22 cellular contexts compared by ENCODE assay signal in the genomic region with DNA sequence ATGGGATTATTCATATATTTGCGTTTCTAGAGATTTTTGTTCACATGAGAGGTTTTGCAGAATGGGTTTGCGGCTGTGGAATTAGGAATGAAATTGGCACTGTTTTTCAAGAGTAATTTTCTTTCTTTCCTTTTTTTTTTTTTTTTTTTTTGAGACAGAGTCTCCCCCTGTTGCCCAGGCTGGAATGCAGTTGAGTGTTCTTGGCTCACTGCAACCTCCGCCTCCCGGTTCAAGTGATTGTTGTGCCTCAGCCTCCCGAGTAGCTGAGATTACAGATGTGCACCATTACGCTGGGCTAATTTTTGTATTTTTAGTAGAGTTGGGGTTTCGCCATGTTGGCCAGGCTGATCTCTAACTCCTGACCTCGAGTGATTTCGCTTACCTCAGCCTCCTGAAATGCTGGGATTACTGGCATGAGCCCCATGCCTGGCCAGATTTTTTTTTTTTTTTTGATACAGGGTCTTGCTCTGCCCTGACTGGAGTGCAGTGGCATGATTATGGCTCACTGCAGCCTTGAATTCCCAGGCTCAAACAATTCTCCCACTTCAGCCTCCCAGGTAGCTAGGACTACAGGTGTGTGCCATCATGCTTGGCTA.
"Had no signal": no experiment of that assay in that cellular context is flagged by ENCODE, and none has a peak within 500 bp of the region (broad histone marks: within the 10 kb centered on the region; RNA-seq: fewer than 3 reads in every experiment).

No MANE protein-coding gene starts in this region.

- H3K27me3 ChIP-seq: adrenal gland, colonic mucosa, heart right ventricle, pancreas, stomach, suprapubic skin, transverse colon had no signal

- DNase-seq: activated CD4-positive, alpha-beta T cell treated with anti-CD3 and anti-CD28 coated beads, Interleukin-2, amount 10 ng/mL, durations not matched to agents 7 days and 5 days; activated CD4-positive, CD25-positive, alpha-beta regulatory T cell treated with anti-CD3 and anti-CD28 coated beads, Interleukin-2, amount 50 U/mL, for 72 hours; activated CD8-positive, alpha-beta T cell treated with anti-CD3 and anti-CD28 coated beads for 36 hours; activated naive CD4-positive, alpha-beta T cell; activated naive CD8-positive, alpha-beta T cell treated with anti-CD3 and anti-CD28 coated beads for 36 hours; activated T-cell treated with anti-CD3 and anti-CD28 coated beads, Interleukin-2, amount 50 U/mL, for 72 hours; adrenal gland; colonic mucosa; effector CD8-positive, alpha-beta T cell; foreskin fibroblast; heart right ventricle; naive thymus-derived CD8-positive, alpha-beta T cell; pancreas; psoas muscle; stimulated activated CD4-positive, alpha-beta T cell treated with anti-CD3 and anti-CD28 coated beads, Interleukin-15, amount 100 ng/mL, for 24 hours; stimulated activated CD4-positive, alpha-beta T cell treated with anti-CD3 and anti-CD28 coated beads, Interleukin-2, amount 100 ng/mL, for 24 hours; stimulated activated naive B cell treated with anti-CD40 and anti-IgM and Interleukin-4, amounts not matched to agents 10 μg/mL and 1 μg/mL and 100 μg/mL, for 72 hours; stomach; T-helper 2 cell; transverse colon had no signal

- H3K4me3 Mint-ChIP-seq: activated CD4-positive, alpha-beta T cell treated with anti-CD3 and anti-CD28 coated beads, Interleukin-2, amount 10 ng/mL, durations not matched to agents 7 days and 5 days; activated CD8-positive, alpha-beta T cell treated with anti-CD3 and anti-CD28 coated beads for 36 hours; activated naive CD8-positive, alpha-beta T cell treated with anti-CD3 and anti-CD28 coated beads for 36 hours; activated T-cell treated with anti-CD3 and anti-CD28 coated beads, Interleukin-2, amount 50 U/mL, for 72 hours; naive thymus-derived CD8-positive, alpha-beta T cell; neural crest cell; stimulated activated naive B cell treated with anti-CD40 and anti-IgM and Interleukin-4, amounts not matched to agents 10 μg/mL and 1 μg/mL and 100 μg/mL, for 72 hours had no signal

- H3K27ac ChIP-seq: adrenal gland, colonic mucosa, heart right ventricle, pancreas, psoas muscle, stomach, suprapubic skin, transverse colon had no signal

- ATAC-seq: activated CD8-positive, alpha-beta T cell treated with anti-CD3 and anti-CD28 coated beads for 36 hours; activated T-cell treated with anti-CD3 and anti-CD28 coated beads, Interleukin-2, amount 50 U/mL, for 72 hours; naive thymus-derived CD8-positive, alpha-beta T cell; pancreas; psoas muscle; stimulated activated naive B cell treated with anti-CD40 and anti-IgM and Interleukin-4, amounts not matched to agents 10 μg/mL and 1 μg/mL and 100 μg/mL, for 72 hours had no signal

- H3K4me1 ChIP-seq: adrenal gland, colonic mucosa, pancreas, psoas muscle had no signal

- H3K27me3 Mint-ChIP-seq: activated CD4-positive, alpha-beta T cell treated with anti-CD3 and anti-CD28 coated beads, Interleukin-2, amount 10 ng/mL, durations not matched to agents 7 days and 5 days; activated CD8-positive, alpha-beta T cell treated with anti-CD3 and anti-CD28 coated beads for 36 hours; activated naive CD8-positive, alpha-beta T cell treated with anti-CD3 and anti-CD28 coated beads for 36 hours; naive thymus-derived CD8-positive, alpha-beta T cell; stimulated activated naive B cell treated with anti-CD40 and anti-IgM and Interleukin-4, amounts not matched to agents 10 μg/mL and 1 μg/mL and 100 μg/mL, for 72 hours had no signal

- H3K9me3 ChIP-seq: adrenal gland, colonic mucosa, pancreas, suprapubic skin, transverse colon had no signal

- H3K27ac Mint-ChIP-seq: activated CD4-positive, alpha-beta T cell treated with anti-CD3 and anti-CD28 coated beads, Interleukin-2, amount 10 ng/mL, durations not matched to agents 7 days and 5 days; activated CD8-positive, alpha-beta T cell treated with anti-CD3 and anti-CD28 coated beads for 36 hours; activated naive CD8-positive, alpha-beta T cell treated with anti-CD3 and anti-CD28 coated beads for 36 hours; activated T-cell treated with anti-CD3 and anti-CD28 coated beads, Interleukin-2, amount 50 U/mL, for 72 hours; naive thymus-derived CD8-positive, alpha-beta T cell; stimulated activated naive B cell treated with anti-CD40 and anti-IgM and Interleukin-4, amounts not matched to agents 10 μg/mL and 1 μg/mL and 100 μg/mL, for 72 hours had no signal

- H3K4me1 Mint-ChIP-seq: activated CD4-positive, alpha-beta T cell treated with anti-CD3 and anti-CD28 coated beads, Interleukin-2, amount 10 ng/mL, durations not matched to agents 7 days and 5 days; neural crest cell; stimulated activated naive B cell treated with anti-CD40 and anti-IgM and Interleukin-4, amounts not matched to agents 10 μg/mL and 1 μg/mL and 100 μg/mL, for 72 hours had no signal

- H3K9me3 Mint-ChIP-seq: stimulated activated naive B cell treated with anti-CD40 and anti-IgM and Interleukin-4, amounts not matched to agents 10 μg/mL and 1 μg/mL and 100 μg/mL, for 72 hours had no signal

- H3K36me3 ChIP-seq: colonic mucosa had no signal

- H3K4me3 ChIP-seq: adrenal gland, colonic mucosa, heart right ventricle, pancreas, psoas muscle, stomach, suprapubic skin, transverse colon had no signal
